Comparison of ENCODE assay signal across 8 cellular contexts in genomic region chr6:80094017-80094416, GRCh38. TPM values are rescaled to one million over a fixed set of nuclear protein-coding genes. Genes with fewer than 3 reads are reported as not detected.
DNase-seq lines count a peak whose midpoint lies in the region; TF ChIP-seq lines count a peak whose summit lies in the region.

No MANE protein-coding gene starts in this region.

- intact Hi-C loops in adrenal gland (cut with DNase I), result loop anchor here (5.0 to 10.0 kb wide), 2 partner anchors 147 to 149 kb away; partner anchors contain the start of gene ELOVL4 (in 2 of the 2)

- TF ChIP-seq POLR2A in adrenal gland (IDR thresholded peaks at IDR 0.05), result no peak

- H3K4me1 Mint-ChIP-seq in activated T-cell treated with anti-CD3 and anti-CD28 coated beads, Interleukin-2, amount 50 U/mL, for 24 hours (ENCODE audit: low read depth), result peaks cover 5% of the 10 kb centered on the region

- no peaks in the 10 kb centered on the region for H3K36me3 ChIP-seq in adrenal gland (replicated peaks in 1 of 2)

- H3K4me3 Mint-ChIP-seq in activated T-cell treated with anti-CD3 and anti-CD28 coated beads, Interleukin-2, amount 50 U/mL, for 24 hours, result no peak overlapping the region

- H3K27me3 ChIP-seq in AG04450 (ENCODE audit: control insufficient read depth, insufficient read depth, low read length), result no peaks in the 10 kb centered on the region
- no peaks in the 10 kb centered on the region for H3K27me3 ChIP-seq in adrenal gland

- H3K4me3 ChIP-seq in AG04450 (ENCODE audit: low read depth, low read length) (no peak overlapping the region), GM12865 (ENCODE audit: low read depth, low read length) (no peak overlapping the region), adrenal gland (no peak overlapping the region)

- POLR2A ChIA-PET in AG04450 (lab: Yijun Ruan, JAX), result no interaction called here

- in situ Hi-C loops in KBM-7 (cut with MboI; ENCODE audit: low pct_unique_long_range_greater_than_20kb, low sequenced_read_pairs), result no loop called here

- TF ChIP-seq CTCF in AG04450 (IDR thresholded peaks at IDR 0.05; ENCODE audit: low read depth, low read length) (peak; percentile 56), GM12865 (IDR thresholded peaks at IDR 0.05; ENCODE audit: insufficient read depth, low read depth, low read length, missing control alignments) (peak; percentile 26), adrenal gland (IDR thresholded peaks at IDR 0.05) (peak; percentile 27 to 64 (median 50))

- WGBS in adrenal gland, 4 donors, result 0 to 4% (median 1%) methylated on average over 2 of the region's 2 CpGs

- no peak overlapping the region for H3K27ac Mint-ChIP-seq in activated T-cell treated with anti-CD3 and anti-CD28 coated beads, Interleukin-2, amount 50 U/mL, for 24 hours

- H3K4me1 ChIP-seq in adrenal gland (replicated peaks in 1 of 2), result no peaks in the 10 kb centered on the region

- DNase-seq in AG04450 (ENCODE audit: low read depth, low spot score) (no peak), GM12865 (ENCODE audit: low read depth) (peak; percentile 13), KBM-7 (peak; percentile 56), adrenal gland (no peak), kidney tubule cell (ENCODE audit: low spot score) (peak; percentile 23), NCI-H187 treated with DMSO at 0.1 percent for 48 hours (lab: John Stamatoyannopoulos, UW) (no peak), NCI-H128 (lab: John Stamatoyannopoulos, UW; ENCODE audit: unreplicated experiment) (no peak)
- DNase-seq in activated T-cell treated with anti-CD3 and anti-CD28 coated beads, Interleukin-2, amount 50 U/mL, for 24 hours, result no peak

- H3K9me3 Mint-ChIP-seq in activated T-cell treated with anti-CD3 and anti-CD28 coated beads, Interleukin-2, amount 50 U/mL, for 24 hours, result no peaks in the 10 kb centered on the region

- H3K27ac ChIP-seq in AG04450 (ENCODE audit: low read depth, low read length) (no peak overlapping the region), adrenal gland (no peak overlapping the region)

- H3K36me3 Mint-ChIP-seq in activated T-cell treated with anti-CD3 and anti-CD28 coated beads, Interleukin-2, amount 50 U/mL, for 24 hours (ENCODE audit: low read depth), result no peaks in the 10 kb centered on the region

- CTCF ChIA-PET in AG04450 (lab: Charles Lee), result interaction anchor here (0.8 to 6.3 kb wide), 8 partner anchors 9 to 316 kb away, joined by 3 to 78 read pairs (median 4); no protein-coding TSS in a partner anchor

- H3K9me3 ChIP-seq in AG04450 (ENCODE audit: control insufficient read depth, insufficient read depth, low read length) (no peaks in the 10 kb centered on the region), adrenal gland (replicated peaks in 1 of 3) (peaks cover 0 to 5% (median 0%) of the 10 kb centered on the region in 3 donors)

- H3K27me3 Mint-ChIP-seq in activated T-cell treated with anti-CD3 and anti-CD28 coated beads, Interleukin-2, amount 50 U/mL, for 24 hours, result peaks cover 2% of the 10 kb centered on the region

RNA-seq across cellular contexts. Expression of gene BCKDHB, which starts 12.5 kb away (rescaled TPM):
- polyA plus RNA-seq in AG04450 (2011; rRNA removed), result 16.3 and 21.3 TPM in 2 replicates
- polyA minus RNA-seq in AG04450 (2011; rRNA and poly(A)+ RNA removed), result 7.9 and 13.8 TPM in 2 replicates
- 10 to 100 TPM; 15.0 to 33.9 (median 22.0) TPM for total RNA-seq in adrenal gland
- 10 to 100 TPM in 1 of 3 donors, 1 to 10 TPM in 2; 6.4 to 21.5 (median 6.7) TPM for polyA plus RNA-seq in adrenal gland

Comparison
In these comparisons a context has a peak if more than half of its experiments do, and no peak if none do; other contexts are left out.
1. DNase-seq: peak in GM12865 (single experiment), KBM-7 (single experiment) and kidney tubule cell (single experiment); none in AG04450 (single experiment), adrenal gland (0 of 7), NCI-H187 treated with DMSO at 0.1 percent for 48 hours (single experiment), NCI-H128 (single experiment) and activated T-cell treated with anti-CD3 and anti-CD28 coated beads, Interleukin-2, amount 50 U/mL, for 24 hours (single experiment).
2. Peak in every context shown above with its lines, with median percentiles within 50 percentile points of each other: CTCF ChIP-seq.